In the genomic region with DNA sequence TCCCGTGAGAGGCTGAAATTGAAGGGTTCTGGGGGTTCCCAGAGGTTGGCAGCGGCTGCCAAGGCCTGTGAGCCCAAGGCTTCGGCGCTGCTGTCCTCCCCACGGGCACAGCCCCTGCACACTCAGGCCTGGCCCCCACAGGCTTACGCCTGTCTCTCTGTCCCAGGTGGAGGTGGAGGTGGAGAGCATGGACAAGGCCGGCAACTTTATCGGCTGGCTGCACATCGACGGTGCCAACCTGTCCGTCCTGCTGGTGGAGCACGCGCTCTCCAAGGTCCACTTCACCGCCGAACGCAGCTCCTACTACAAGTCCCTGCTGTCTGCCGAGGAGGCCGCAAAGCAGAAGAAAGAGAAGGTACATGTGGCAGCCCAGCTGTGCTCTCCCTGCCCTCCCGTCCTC, we compare ENCODE assay signal across 14 cellular contexts. TPM values are rescaled to one million over a fixed set of nuclear protein-coding genes. Genes with fewer than 3 reads are reported as not detected.
A peak's percentile ranks its signal among the peaks of the same experiment; 100 is the strongest.
DNase-seq lines count a peak whose midpoint lies in the region; ATAC-seq and TF ChIP-seq lines count a peak whose summit lies in the region.
"Had no signal": no experiment of that assay in that cellular context is flagged by ENCODE, and none has a peak within 500 bp of the region (broad histone marks: within the 10 kb centered on the region; RNA-seq: fewer than 3 reads in every experiment).

No MANE protein-coding gene starts in this region.

- no peaks in the 10 kb centered on the region for H3K9me3 Mint-ChIP-seq in endothelial cell (ENCODE audit: unreplicated experiment)
- no peaks in the 10 kb centered on the region for H3K9me3 Mint-ChIP-seq in stimulated activated effector memory CD8-positive, alpha-beta T cell treated with anti-CD3 and anti-CD28 coated beads, Interleukin-12 subunit alpha, Interleukin-12 subunit beta, amount 100 ng/mL, for 72 hours
- H3K9me3 Mint-ChIP-seq: CD4-positive, CD25-positive, alpha-beta regulatory T cell had no signal

- ATAC-seq in stimulated activated effector memory CD8-positive, alpha-beta T cell treated with anti-CD3 and anti-CD28 coated beads, Interleukin-12 subunit alpha, Interleukin-12 subunit beta, amount 100 ng/mL, for 72 hours: no peak
- ATAC-seq in HG03354 (IDR thresholded peaks at IDR 0.05; ENCODE audit: poor library complexity, severe bottlenecking, unreplicated experiment): no peak
- ATAC-seq: GM12878 had no signal

- POLR2A ChIA-PET in A673 (lab: Charles Lee; ENCODE audit: low non-redundant PET): no interaction called here

- peak overlapping the region; percentile 33 for H3K27ac ChIP-seq in A673 (ENCODE audit: low read depth, low read length, poor library complexity, severe bottlenecking)
- peak overlapping the region in 8 of 11 experiments; percentile 8 to 55 (median 36); a peak in 12 of 22 replicates for H3K27ac ChIP-seq in BLaER1 treated with 17β-estradiol and CSF1 and Interleukin-3, amounts not matched to agents 10 nM and 100 nM
- H3K27ac ChIP-seq: GM23248 had no signal

- H3K27me3 Mint-ChIP-seq in endothelial cell (ENCODE audit: unreplicated experiment): peaks cover 16% of the 10 kb centered on the region
- H3K27me3 Mint-ChIP-seq: CD4-positive, CD25-positive, alpha-beta regulatory T cell had no signal

- DNase-seq in A673 (ENCODE audit: low spot score) (no peak), endothelial cell (ENCODE audit: low spot score) (no peak), MV-4-11 (lab: John Stamatoyannopoulos, UW) (no peak), kidney glomerular epithelial cell (lab: John Stamatoyannopoulos, UW) (no peak)
- no peak for DNase-seq in stimulated activated effector memory CD8-positive, alpha-beta T cell treated with anti-CD3 and anti-CD28 coated beads, Interleukin-12 subunit alpha, Interleukin-12 subunit beta, amount 100 ng/mL, for 72 hours (ENCODE audit: low spot score in 2 of 2)
- DNase-seq: Calu3; CD4-positive, CD25-positive, alpha-beta regulatory T cell; DMS79; GM23248; H7; IMR-90 had no signal

- H3K4me3 ChIP-seq in A673 (ENCODE audit: low read depth, low read length, poor library complexity, severe bottlenecking): no peak overlapping the region
- H3K4me3 ChIP-seq in BLaER1 treated with 17β-estradiol and CSF1 and Interleukin-3, amounts not matched to agents 10 nM and 100 nM: no peak overlapping the region; a peak in 2 of 20 replicates
- H3K4me3 ChIP-seq: GM12878, GM23248 had no signal

- peak overlapping the region in 9 of 11 experiments; percentile 6 to 56 (median 33); a peak in 13 of 22 replicates for H3K9ac ChIP-seq in BLaER1 treated with 17β-estradiol and CSF1 and Interleukin-3, amounts not matched to agents 10 nM and 100 nM
- H3K9ac ChIP-seq: GM23248 had no signal

- H3K36me3 Mint-ChIP-seq in endothelial cell (ENCODE audit: low read depth, unreplicated experiment): peaks cover 12% of the 10 kb centered on the region
- H3K36me3 Mint-ChIP-seq in stimulated activated effector memory CD8-positive, alpha-beta T cell treated with anti-CD3 and anti-CD28 coated beads, Interleukin-12 subunit alpha, Interleukin-12 subunit beta, amount 100 ng/mL, for 72 hours: peaks cover 55% of the 10 kb centered on the region

- H3K4me3 Mint-ChIP-seq in endothelial cell (ENCODE audit: unreplicated experiment): no peak overlapping the region
- no peak overlapping the region for H3K4me3 Mint-ChIP-seq in stimulated activated effector memory CD8-positive, alpha-beta T cell treated with anti-CD3 and anti-CD28 coated beads, Interleukin-12 subunit alpha, Interleukin-12 subunit beta, amount 100 ng/mL, for 72 hours
- H3K4me3 Mint-ChIP-seq: CD4-positive, CD25-positive, alpha-beta regulatory T cell had no signal

- CTCF ChIA-PET in A673 (lab: Charles Lee): no interaction called here

- H3K27ac Mint-ChIP-seq in endothelial cell (ENCODE audit: unreplicated experiment): peak overlapping the region; percentile 9
- peak overlapping the region; percentile 62 for H3K27ac Mint-ChIP-seq in stimulated activated effector memory CD8-positive, alpha-beta T cell treated with anti-CD3 and anti-CD28 coated beads, Interleukin-12 subunit alpha, Interleukin-12 subunit beta, amount 100 ng/mL, for 72 hours

- intact Hi-C loops in A673 (cut with micrococcal nuclease; ENCODE audit: unreplicated experiment): no loop called here

- BruUV-seq in A673 (replicated peaks; lab: Mats Ljungman, UMichigan): no TSS peak

- H3K4me2 ChIP-seq in BLaER1 treated with 17β-estradiol and CSF1 and Interleukin-3, amounts not matched to agents 10 nM and 100 nM: peak overlapping the region; percentile 76 to 94 (median 86)

- H4K20me1 ChIP-seq in BLaER1 treated with 17β-estradiol and CSF1 and Interleukin-3, amounts not matched to agents 10 nM and 100 nM: peaks cover 9 to 74% (median 32%) of the 10 kb centered on the region in 11 experiments; a peak in 16 of 22 replicates

- H3K4me1 Mint-ChIP-seq in endothelial cell (ENCODE audit: unreplicated experiment): peaks cover 32% of the 10 kb centered on the region
- H3K4me1 Mint-ChIP-seq in stimulated activated effector memory CD8-positive, alpha-beta T cell treated with anti-CD3 and anti-CD28 coated beads, Interleukin-12 subunit alpha, Interleukin-12 subunit beta, amount 100 ng/mL, for 72 hours: peaks cover 6% of the 10 kb centered on the region

- no peaks in the 10 kb centered on the region for H3K36me3 ChIP-seq in A673 (ENCODE audit: insufficient read depth, low read length, poor library complexity, severe bottlenecking)
- H3K36me3 ChIP-seq in BLaER1 treated with 17β-estradiol and CSF1 and Interleukin-3, amounts not matched to agents 10 nM and 100 nM: peaks cover 32 to 84% (median 49%) of the 10 kb centered on the region in 11 experiments

- H3K4me1 ChIP-seq in A673 (ENCODE audit: insufficient read depth, low read length, poor library complexity, severe bottlenecking): peaks cover 37% of the 10 kb centered on the region
- H3K4me1 ChIP-seq in BLaER1 treated with 17β-estradiol and CSF1 and Interleukin-3, amounts not matched to agents 10 nM and 100 nM: peaks cover 48 to 68% (median 58%) of the 10 kb centered on the region in 10 experiments

- no peaks in the 10 kb centered on the region for H3K27me3 ChIP-seq in A673 (replicated peaks; ENCODE audit: insufficient read depth, low read depth, low read length, poor library complexity)
- no peaks in the 10 kb centered on the region for H3K27me3 ChIP-seq in BLaER1 treated with 17β-estradiol and CSF1 and Interleukin-3, amounts not matched to agents 10 nM and 100 nM

- no peaks in the 10 kb centered on the region for H3K9me3 ChIP-seq in A673 (ENCODE audit: low read depth, low read length, poor library complexity, severe bottlenecking)
- no peaks in the 10 kb centered on the region for H3K9me3 ChIP-seq in BLaER1 treated with 17β-estradiol and CSF1 and Interleukin-3, amounts not matched to agents 10 nM and 100 nM (replicated peaks in 1 of 11)

- TF ChIP-seq CTCF in A673 (conservative IDR thresholded peaks at IDR 0.05; ENCODE audit: low read depth, low read length) (no peak), endothelial cell (IDR thresholded peaks at IDR 0.05; ENCODE audit: unreplicated experiment) (no peak)

RNA-seq across cellular contexts. Expression of a gene that starts 43.1 kb away (rescaled TPM):
- total RNA-seq in A673 (2021): 10.6 and 16.1 TPM in 2 replicates
- 297 TPM for total RNA-seq in endothelial cell (ENCODE audit: unreplicated experiment)
- total RNA-seq: Calu3; CD4-positive, CD25-positive, alpha-beta regulatory T cell had no signal

Comparison
In these comparisons a context has a peak if more than half of its experiments do, and no peak if none do; other contexts are left out.
1. RNA of a gene that starts 43.1 kb away (total RNA-seq): 297 TPM in endothelial cell (single experiment); 10.6 to 16.1 TPM in A673; every median in the first group is over 10 times any median in the second.